In genomic region chr3:119562307-119562961, GRCh38 we compare ENCODE assay signal across 9 cellular contexts. TPM values are rescaled to one million over a fixed set of nuclear protein-coding genes. Genes with fewer than 3 reads are reported as not detected.
A peak's percentile ranks its signal among the peaks of the same experiment; 100 is the strongest.
DNase-seq lines count a peak whose midpoint lies in the region; ATAC-seq and TF ChIP-seq lines count a peak whose summit lies in the region.
"Had no signal": no experiment of that assay in that cellular context is flagged by ENCODE, and none has a peak within 500 bp of the region (broad histone marks: within the 10 kb centered on the region; RNA-seq: fewer than 3 reads in every experiment).

No MANE protein-coding gene starts in this region.

- H2AFZ ChIP-seq in OCI-LY1 (ENCODE audit: low read length) = 0 out of 2 replicates have a peak overlapping the region, but pooled peaks have one; percentile 32

- H3K4me2 ChIP-seq in OCI-LY1 (ENCODE audit: low read length) = no peak overlapping the region; the same call in 1 of the 2 replicates

- H3K9me3 Mint-ChIP-seq in osteocyte (ENCODE audit: unreplicated experiment) (no peaks in the 10 kb centered on the region), WTC11 (peaks cover 3% of the 10 kb centered on the region; the same call in 1 of the 2 replicates)

- H3K4me1 Mint-ChIP-seq in osteocyte (ENCODE audit: unreplicated experiment) (no peaks in the 10 kb centered on the region), WTC11 (peaks cover 4% of the 10 kb centered on the region; the same call in 1 of the 2 replicates)

- no peak overlapping the region for H3K27ac Mint-ChIP-seq in osteocyte (ENCODE audit: unreplicated experiment)
- no peak overlapping the region for H3K27ac Mint-ChIP-seq in WTC11

- H3K4me3 ChIP-seq in OCI-LY1 (ENCODE audit: low read depth, low read length, poor library complexity, severe bottlenecking) = no peak overlapping the region
- H3K4me3 ChIP-seq: Peyer's patch had no signal

- H3K36me3 Mint-ChIP-seq in osteocyte (ENCODE audit: unreplicated experiment) = no peaks in the 10 kb centered on the region
- no peaks in the 10 kb centered on the region for H3K36me3 Mint-ChIP-seq in WTC11

- DNase-seq in osteocyte (ENCODE audit: extremely low spot score, unreplicated experiment) (no peak), WTC11 (ENCODE audit: low spot score) (no peak), NCI-H1930 (lab: John Stamatoyannopoulos, UW) (no peak), NCI-H146 treated with DMSO at 0.1 percent for 48 hours (lab: John Stamatoyannopoulos, UW; ENCODE audit: unreplicated experiment) (no peak)

- 0 out of 2 replicates have a peak, but pooled peaks cover under 1% of the 10 kb centered on the region for H3K36me3 ChIP-seq in OCI-LY1 (ENCODE audit: insufficient read depth, low read length)
- H3K36me3 ChIP-seq: Peyer's patch had no signal

- CTCF ChIA-PET in WTC11 (lab: Charles Lee) = no interaction called here

- H3K9me2 ChIP-seq in OCI-LY1 (ENCODE audit: low read depth, low read length) = no peaks in the 10 kb centered on the region

- H3K27me3 Mint-ChIP-seq in osteocyte (ENCODE audit: unreplicated experiment) (peaks cover 13% of the 10 kb centered on the region), WTC11 (ENCODE audit: low read depth) (peaks cover 5% of the 10 kb centered on the region)

- no peak overlapping the region for H3K4me3 Mint-ChIP-seq in osteocyte (ENCODE audit: unreplicated experiment)
- no peak overlapping the region for H3K4me3 Mint-ChIP-seq in WTC11

- peaks cover 29% of the 10 kb centered on the region for H3K4me1 ChIP-seq in OCI-LY1 (ENCODE audit: insufficient read depth, low read length, severe bottlenecking)

- ATAC-seq in GM18870 (IDR thresholded peaks at IDR 0.05; ENCODE audit: unreplicated experiment) (peak; percentile 79), HG02759 (IDR thresholded peaks at IDR 0.05; ENCODE audit: unreplicated experiment) (peak; percentile 79), esophagus mucosa (peak; percentile 57), WTC11 (no peak)

- no peaks in the 10 kb centered on the region for H3K27me3 ChIP-seq in OCI-LY1 (ENCODE audit: insufficient read depth, low read length)
- H3K27me3 ChIP-seq: Peyer's patch had no signal

- H3K9me3 ChIP-seq in OCI-LY1 (ENCODE audit: low read length) = no peaks in the 10 kb centered on the region
- H3K9me3 ChIP-seq: Peyer's patch had no signal

- POLR2A ChIA-PET in WTC11 (lab: Charles Lee) = no interaction called here

- peak overlapping the region; percentile 34 for H3K27ac ChIP-seq in OCI-LY1 (ENCODE audit: low read depth, low read length, poor library complexity, severe bottlenecking)

- TF ChIP-seq CTCF in OCI-LY1 (IDR thresholded peaks at IDR 0.05; ENCODE audit: low read length) (no peak), osteocyte (IDR thresholded peaks at IDR 0.05) (no peak), WTC11 (IDR thresholded peaks at IDR 0.05) (no peak)

- H4K20me1 ChIP-seq in OCI-LY1 (ENCODE audit: insufficient read depth, low read length) = no peaks in the 10 kb centered on the region

- no peak overlapping the region; the same call in 1 of the 2 replicates for H3K9ac ChIP-seq in OCI-LY1 (ENCODE audit: low read length)

- no peaks in the 10 kb centered on the region for H3K79me2 ChIP-seq in OCI-LY1 (ENCODE audit: insufficient read depth, low read length)

- no peaks in the 10 kb centered on the region for H3F3A ChIP-seq in OCI-LY1 (ENCODE audit: insufficient read depth, low read length)

TF ChIP-seq in WTC11, 78 proteins besides CTCF, POLR2A, EP300 and RAD21:
- TF ChIP-seq ESRRA (CRISPR knock-in tag; IDR thresholded peaks at IDR 0.05; ENCODE audit: borderline replicate concordance) = no peak
- TF ChIP-seq FOXK1 (CRISPR knock-in tag; IDR thresholded peaks at IDR 0.05) = no peak
- no peak for TF ChIP-seq ZNF232 (CRISPR knock-in tag; IDR thresholded peaks at IDR 0.05)
- TF ChIP-seq JAZF1 (CRISPR knock-in tag; IDR thresholded peaks at IDR 0.05) = no peak
- TF ChIP-seq SOX15 (CRISPR knock-in tag; IDR thresholded peaks at IDR 0.05) = no peak
- TF ChIP-seq ATF2 (CRISPR knock-in tag; IDR thresholded peaks at IDR 0.05; ENCODE audit: borderline replicate concordance, low read depth) = no peak
- TF ChIP-seq, protein P1, sequence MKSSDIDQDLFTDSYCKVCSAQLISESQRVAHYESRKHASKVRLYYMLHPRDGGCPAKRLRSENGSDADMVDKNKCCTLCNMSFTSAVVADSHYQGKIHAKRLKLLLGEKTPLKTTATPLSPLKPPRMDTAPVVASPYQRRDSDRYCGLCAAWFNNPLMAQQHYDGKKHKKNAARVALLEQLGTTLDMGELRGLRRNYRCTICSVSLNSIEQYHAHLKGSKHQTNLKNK (CRISPR knock-in tag; IDR thresholded peaks at IDR 0.05) = no peak
- no peak for TF ChIP-seq CBFB (CRISPR knock-in tag; IDR thresholded peaks at IDR 0.05; ENCODE audit: low read depth)
- TF ChIP-seq ZNF416 (CRISPR knock-in tag; IDR thresholded peaks at IDR 0.05) = no peak
- no peak for TF ChIP-seq RORB (CRISPR knock-in tag; IDR thresholded peaks at IDR 0.05)
- TF ChIP-seq ZBTB21 (CRISPR knock-in tag; IDR thresholded peaks at IDR 0.05; ENCODE audit: borderline replicate concordance) = no peak
- no peak for TF ChIP-seq JUN (CRISPR knock-in tag; IDR thresholded peaks at IDR 0.05)
- no peak for TF ChIP-seq GTF2I (CRISPR knock-in tag; conservative IDR thresholded peaks at IDR 0.05)
- TF ChIP-seq GRHL2 (CRISPR knock-in tag; IDR thresholded peaks at IDR 0.05; ENCODE audit: insufficient replicate concordance, severe bottlenecking) = no peak
- TF ChIP-seq MXD4 (CRISPR knock-in tag; IDR thresholded peaks at IDR 0.05; ENCODE audit: borderline replicate concordance) = no peak
- no peak for TF ChIP-seq ZNF138 (CRISPR knock-in tag; conservative IDR thresholded peaks at IDR 0.05)
- no peak for TF ChIP-seq TP53 (CRISPR knock-in tag; IDR thresholded peaks at IDR 0.05)
TF ChIP-seq in WTC11: peak in this region for 0.

RNA-seq across cellular contexts. Expression of gene CD80, which starts 3.0 kb away (rescaled TPM):
- total RNA-seq in esophagus mucosa = 0.08 TPM
- total RNA-seq in osteocyte = not detected in 2 replicates
- total RNA-seq in WTC11 (2021) = 0.14 to 0.24 TPM in 2 of 3 replicates, not detected in the other

RNA-seq across cellular contexts. Expression of gene ADPRH, which starts 16.9 kb away (rescaled TPM):
- 2.1 TPM for total RNA-seq in esophagus mucosa
- 1.9 and 2.2 TPM in 2 replicates for total RNA-seq in osteocyte
- total RNA-seq in WTC11 (2021) = 3.6 to 4.3 TPM (median 4.1 TPM) in 3 replicates

RNA-seq across cellular contexts. Expression of gene PLA1A, which starts 35.3 kb away (rescaled TPM):
- total RNA-seq in esophagus mucosa = 0.92 TPM
- total RNA-seq in osteocyte = 0.86 and 1.4 TPM in 2 replicates
- total RNA-seq in WTC11 (2021) = 0.11 TPM in 1 of 3 replicates, not detected in the others
